ENCODE assay signal across 10 cellular contexts in genomic region chrX:132235488-132235887, GRCh38.
"Had no signal": no experiment of that assay in that cellular context is flagged by ENCODE, and none has a peak within 500 bp of the region (broad histone marks: within the 10 kb centered on the region; RNA-seq: fewer than 3 reads in every experiment).

No MANE protein-coding gene starts in this region.

- H3K4me1 ChIP-seq: HAP-1 had no signal

- H3K27ac Mint-ChIP-seq: HFFc6, IgD-negative memory B cell had no signal

- H3K4me3 Mint-ChIP-seq: HFFc6, IgD-negative memory B cell had no signal

- FAIRE-seq: HepG2 had no signal

- H3K36me3 ChIP-seq: HAP-1 had no signal

- H3K9me3 Mint-ChIP-seq: HFFc6, IgD-negative memory B cell had no signal

- H3K9me3 ChIP-seq: HAP-1 had no signal

- H3K27ac ChIP-seq: GM23248, HL-60 had no signal

- ATAC-seq: HCT116, HepG2 had no signal

- H3K9ac ChIP-seq: GM23248 had no signal

- DNase-seq: GM23248, GOT3, H7, HFFc6, KG1 had no signal

- H2AFZ ChIP-seq: GM23248 had no signal

- H3K4me3 ChIP-seq: GM23248, HAP-1 had no signal
